ENCODE assay signal across 13 cellular contexts in the genomic region with DNA sequence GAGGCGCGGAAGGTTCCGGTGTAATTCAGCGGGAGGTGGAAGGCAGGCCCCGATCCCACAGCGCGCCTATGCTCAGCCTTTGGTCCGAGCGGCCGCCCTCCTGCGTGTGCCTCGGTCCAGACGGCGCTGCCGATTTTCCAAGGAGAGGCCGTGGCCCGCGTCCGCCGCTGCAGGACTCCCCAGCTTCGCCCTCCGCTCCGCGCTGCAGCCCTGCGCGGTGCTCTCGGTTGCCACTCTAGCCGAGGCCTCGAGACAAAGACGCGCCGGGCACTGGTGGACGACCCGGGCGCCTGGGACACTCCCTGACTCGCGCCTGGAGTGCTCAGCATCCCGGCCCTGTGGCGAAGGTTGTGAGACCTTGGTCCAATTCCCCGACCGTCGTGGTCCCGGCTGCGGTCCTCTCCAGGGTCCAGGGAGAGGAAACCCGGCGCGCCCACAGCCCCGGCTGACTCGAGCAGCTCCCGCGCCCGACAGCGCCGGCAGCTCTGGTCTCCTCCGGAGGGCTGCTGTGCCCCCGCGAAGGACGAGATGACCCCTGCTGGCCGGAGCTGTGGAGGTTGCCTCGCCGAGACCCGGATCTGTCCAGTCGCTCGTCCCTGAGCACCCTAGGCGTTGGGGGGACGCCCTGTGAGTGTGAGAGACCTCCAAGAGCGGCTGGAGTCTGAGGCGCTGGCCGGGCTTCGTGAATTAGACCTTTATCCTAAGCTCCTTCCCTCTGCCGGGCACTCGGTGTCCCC. TPM values are rescaled to one million over a fixed set of nuclear protein-coding genes. Genes with fewer than 3 reads are reported as not detected.
DNase-seq lines count a peak whose midpoint lies in the region; ATAC-seq, FAIRE-seq and TF ChIP-seq lines count a peak whose summit lies in the region.
"Had no signal": no experiment of that assay in that cellular context is flagged by ENCODE, and none has a peak within 500 bp of the region (broad histone marks: within the 10 kb centered on the region; RNA-seq: fewer than 3 reads in every experiment).

No MANE protein-coding gene starts in this region.

- H3K9ac ChIP-seq in endothelial cell of umbilical vein (replicated peaks; ENCODE audit: extremely low read depth, insufficient read depth, low read length): no peak overlapping the region

- no peaks in the 10 kb centered on the region for H3K9me3 ChIP-seq in Panc1 (ENCODE audit: control insufficient read depth, insufficient read depth, low read depth, low read length)
- no peaks in the 10 kb centered on the region for H3K9me3 ChIP-seq in endothelial cell of umbilical vein (replicated peaks; ENCODE audit: control insufficient read depth, insufficient read depth, low read length)
- no peaks in the 10 kb centered on the region for H3K9me3 ChIP-seq in gastrocnemius medialis

- TF ChIP-seq CTCF in Panc1 (IDR thresholded peaks at IDR 0.05) (no peak; the same call in 1 of the 2 replicates), endothelial cell of umbilical vein (IDR thresholded peaks at IDR 0.05; ENCODE audit: extremely low read depth in 1 of 2, insufficient read depth in 1 of 2, low read depth in 1 of 2, low read length in 2 of 2) (no peak), gastrocnemius medialis (IDR thresholded peaks at IDR 0.05 in 4 of 5, conservative IDR thresholded peaks at IDR 0.05 in 1 of 5) (peak in 1 of 5 experiments; percentile 18)

- peaks cover 4% of the 10 kb centered on the region; the same call in 1 of the 2 replicates for H3K36me3 ChIP-seq in Panc1 (ENCODE audit: control insufficient read depth, insufficient read depth, low read length)
- H3K36me3 ChIP-seq in endothelial cell of umbilical vein (ENCODE audit: control insufficient read depth in 2 of 2, extremely low read depth in 1 of 2, insufficient read depth in 2 of 2, low read length in 2 of 2): no peaks in the 10 kb centered on the region
- no peaks in the 10 kb centered on the region for H3K36me3 ChIP-seq in gastrocnemius medialis

- BruUV-seq in Panc1 (replicated peaks; lab: Mats Ljungman, UMichigan) (no TSS peak), endothelial cell of umbilical vein (replicated peaks; lab: Mats Ljungman, UMichigan) (no TSS peak)

- no peaks in the 10 kb centered on the region for H4K20me1 ChIP-seq in endothelial cell of umbilical vein (replicated peaks; ENCODE audit: control insufficient read depth, extremely low read depth, insufficient read depth, low read length)

- H3K4me3 ChIP-seq in Panc1 (ENCODE audit: low read depth in 2 of 2, low read length in 2 of 2): no peak overlapping the region
- H3K4me3 ChIP-seq in endothelial cell of umbilical vein (replicated peaks in 1 of 3; ENCODE audit: insufficient read depth in 1 of 3, low read depth in 1 of 3, low read length in 3 of 3): no peak overlapping the region
- H3K4me3 ChIP-seq in gastrocnemius medialis: peak overlapping the region; percentile 14 to 46 (median 22)

- no peak for ATAC-seq in Panc1
- peak in 1 of 2 donors; percentile 18 for ATAC-seq in gastrocnemius medialis
- no peak for ATAC-seq in GM19395 (IDR thresholded peaks at IDR 0.05; ENCODE audit: unreplicated experiment)
- ATAC-seq in HG03095 (IDR thresholded peaks at IDR 0.05; ENCODE audit: unreplicated experiment): no peak
- ATAC-seq: activated CD4-positive, CD25-positive, alpha-beta regulatory T cell treated with anti-CD3 and anti-CD28 coated beads, Interleukin-2, amount 50 U/mL, for 24 hours; effector memory CD8-positive, alpha-beta T cell; sciatic nerve had no signal

- H3K27ac ChIP-seq in Panc1 (ENCODE audit: low read length) (0 out of 2 replicates have a peak overlapping the region, but pooled peaks have one; percentile 39), endothelial cell of umbilical vein (ENCODE audit: insufficient read depth, low read depth, low read length) (no peak overlapping the region), gastrocnemius medialis (peak overlapping the region in 1 of 4 donors; percentile 27)

- intact Hi-C loops in Panc1 (cut with micrococcal nuclease; ENCODE audit: unreplicated experiment) (no loop called here), endothelial cell of umbilical vein (cut with micrococcal nuclease) (no loop called here), gastrocnemius medialis (cut with DNase I; ENCODE audit: low total_unique reads) (no loop called here)

- in situ Hi-C loops in Panc1 (cut with HindIII; ENCODE audit: low pct_unique_long_range_greater_than_20kb, low sequenced_read_pairs): no loop called here
- in situ Hi-C loops in gastrocnemius medialis (cut with MboI; ENCODE audit: low sequenced_read_pairs in 4 of 4): no loop called here

- H3K79me2 ChIP-seq in endothelial cell of umbilical vein (ENCODE audit: control insufficient read depth, insufficient read depth, low read length): no peaks in the 10 kb centered on the region

- POLR2A ChIA-PET in Panc1 (lab: Charles Lee) (interaction anchor here (0.7 kb wide), 1 partner anchor 169 kb away, joined by 3 read pairs; no protein-coding TSS in a partner anchor), endothelial cell of umbilical vein (lab: Charles Lee) (no interaction called here)

- H3K4me2 ChIP-seq in endothelial cell of umbilical vein (ENCODE audit: insufficient read depth, low read length): no peak overlapping the region

- TF ChIP-seq POLR2A in endothelial cell of umbilical vein (IDR thresholded peaks at IDR 0.05; ENCODE audit: low read depth, low read length): no peak
- no peak for TF ChIP-seq POLR2A in gastrocnemius medialis (IDR thresholded peaks at IDR 0.05)

- H3K27me3 ChIP-seq in Panc1 (ENCODE audit: control insufficient read depth, insufficient read depth, low read length) (no peaks in the 10 kb centered on the region), endothelial cell of umbilical vein (ENCODE audit: control insufficient read depth in 2 of 2, insufficient read depth in 2 of 2, low read length in 2 of 2) (peaks cover 89 to 98% of the 10 kb centered on the region in 2 experiments), gastrocnemius medialis (peaks cover 93 to 99% (median 95%) of the 10 kb centered on the region in 3 donors)

- no peak for FAIRE-seq in endothelial cell of umbilical vein (lab: Jason Lieb, UNC)

- H2AFZ ChIP-seq in endothelial cell of umbilical vein (ENCODE audit: low read depth, low read length): no peak overlapping the region

- H3K9me1 ChIP-seq in endothelial cell of umbilical vein (replicated peaks; ENCODE audit: control insufficient read depth, extremely low read depth, insufficient read depth, low read length): no peaks in the 10 kb centered on the region

- dilution Hi-C loops in endothelial cell of umbilical vein (cut with MboI; ENCODE audit: extremely low pct_ligation_motif_present, low sequenced_read_pairs): no loop called here

- H3K4me1 ChIP-seq in Panc1 (ENCODE audit: control insufficient read depth, insufficient read depth, low read length) (peaks cover 68% of the 10 kb centered on the region), endothelial cell of umbilical vein (ENCODE audit: control insufficient read depth, extremely low read depth, insufficient read depth, low read length) (no peaks in the 10 kb centered on the region), gastrocnemius medialis (peaks cover 0 to 5% of the 10 kb centered on the region in 2 donors)

- CTCF ChIA-PET in Panc1 (lab: Charles Lee): no interaction called here
- CTCF ChIA-PET in endothelial cell of umbilical vein (lab: Charles Lee): interaction anchor here (1.0 kb wide), 1 partner anchor 24 kb away, joined by 3 read pairs; a partner anchor contains a TSS

- no peak for DNase-seq in Panc1 (ENCODE audit: low read depth, low spot score)
- DNase-seq in endothelial cell of umbilical vein (ENCODE audit: low read depth, low spot score): no peak
- no peak for DNase-seq in gastrocnemius medialis
- DNase-seq in NCI-H526 treated with DMSO at 0.1 percent for 48 hours (lab: John Stamatoyannopoulos, UW): no peak
- DNase-seq: activated T-cell treated with anti-CD3 and anti-CD28 coated beads, Interleukin-2, amount 50 U/mL, for 1 hour; anterior cingulate cortex; effector memory CD8-positive, alpha-beta T cell; naive B cell; NCI-H2171 treated with DMSO at 0.1 percent for 48 hours had no signal

RNA-seq across cellular contexts. Expression of a gene that starts 6.5 kb away (rescaled TPM):
- total RNA-seq in Panc1 (2021; ENCODE audit: unreplicated experiment): 5.1 TPM
- 15.1 TPM for polyA plus RNA-seq in Panc1 (2012; ENCODE audit: insufficient read length)
- total RNA-seq in endothelial cell of umbilical vein: not detected in 2 replicates
- not detected in 2 replicates for polyA plus RNA-seq in endothelial cell of umbilical vein
- polyA plus RNA-seq in endothelial cell of umbilical vein (2011; cell fraction: cytosol; rRNA removed): not detected in 2 replicates
- not detected in 2 replicates for polyA plus RNA-seq in endothelial cell of umbilical vein (2011; cell fraction: nucleus; rRNA removed)
- not detected in 2 replicates for polyA plus RNA-seq in endothelial cell of umbilical vein (2012)
- not detected in 2 replicates for polyA minus RNA-seq in endothelial cell of umbilical vein
- not detected for polyA minus RNA-seq in endothelial cell of umbilical vein (2011; cell fraction: cytosol; rRNA and poly(A)+ RNA removed)
- polyA minus RNA-seq in endothelial cell of umbilical vein (2011; cell fraction: nucleus; rRNA and poly(A)+ RNA removed): not detected in 2 replicates
- total RNA-seq in gastrocnemius medialis: not detected

RNA-seq across cellular contexts. Expression of a gene that starts 11.7 kb away (rescaled TPM):
- total RNA-seq in Panc1 (2021; ENCODE audit: unreplicated experiment) (17.0 TPM), endothelial cell of umbilical vein (not detected in 2 replicates), gastrocnemius medialis (1 to 10 TPM in 1 of 4 donors, under 1 TPM in 3; 0.24 to 1.1 (median 0.44) TPM)
- polyA plus RNA-seq in Panc1 (2012; ENCODE audit: insufficient read length): 19.6 TPM
- polyA plus RNA-seq in endothelial cell of umbilical vein: not detected in 2 replicates
- not detected in 2 replicates for polyA plus RNA-seq in endothelial cell of umbilical vein (2011; cell fraction: cytosol; rRNA removed)
- polyA plus RNA-seq in endothelial cell of umbilical vein (2011; cell fraction: nucleus; rRNA removed): not detected in 2 replicates
- not detected in 2 replicates for polyA plus RNA-seq in endothelial cell of umbilical vein (2012)
- polyA minus RNA-seq in endothelial cell of umbilical vein: not detected in 2 replicates
- polyA minus RNA-seq in endothelial cell of umbilical vein (2011; cell fraction: cytosol; rRNA and poly(A)+ RNA removed): 9.5 TPM
- polyA minus RNA-seq in endothelial cell of umbilical vein (2011; cell fraction: nucleus; rRNA and poly(A)+ RNA removed): not detected in 2 replicates

RNA-seq across cellular contexts. Expression of a gene that starts 13.6 kb away (rescaled TPM):
- total RNA-seq in Panc1 (2021; ENCODE audit: unreplicated experiment) (31.7 TPM), endothelial cell of umbilical vein (not detected in 2 replicates), gastrocnemius medialis (under 1 TPM in 3 of 4 donors, not detected in 1; 0.35 to 0.83 (median 0.56) TPM)
- 25.6 TPM for polyA plus RNA-seq in Panc1 (2012; ENCODE audit: insufficient read length)
- polyA plus RNA-seq in endothelial cell of umbilical vein: not detected in 2 replicates
- polyA plus RNA-seq in endothelial cell of umbilical vein (2011; cell fraction: cytosol; rRNA removed): not detected in 2 replicates
- not detected in 2 replicates for polyA plus RNA-seq in endothelial cell of umbilical vein (2011; cell fraction: nucleus; rRNA removed)
- polyA plus RNA-seq in endothelial cell of umbilical vein (2012): not detected in 2 replicates
- not detected in 2 replicates for polyA minus RNA-seq in endothelial cell of umbilical vein
- polyA minus RNA-seq in endothelial cell of umbilical vein (2011; cell fraction: cytosol; rRNA and poly(A)+ RNA removed): 1.0 TPM
- not detected in 2 replicates for polyA minus RNA-seq in endothelial cell of umbilical vein (2011; cell fraction: nucleus; rRNA and poly(A)+ RNA removed)

RNA-seq across cellular contexts. Expression of a gene that starts 22.6 kb away (rescaled TPM):
- 93.5 TPM for total RNA-seq in Panc1 (2021; ENCODE audit: unreplicated experiment)
- polyA plus RNA-seq in Panc1 (2012; ENCODE audit: insufficient read length): 125 TPM
- not detected in 2 replicates for total RNA-seq in endothelial cell of umbilical vein
- not detected in 2 replicates for polyA plus RNA-seq in endothelial cell of umbilical vein
- polyA plus RNA-seq in endothelial cell of umbilical vein (2011; cell fraction: cytosol; rRNA removed): not detected in 2 replicates
- polyA plus RNA-seq in endothelial cell of umbilical vein (2011; cell fraction: nucleus; rRNA removed): not detected in 2 replicates
- not detected in 2 replicates for polyA plus RNA-seq in endothelial cell of umbilical vein (2012)
- not detected in 2 replicates for polyA minus RNA-seq in endothelial cell of umbilical vein
- polyA minus RNA-seq in endothelial cell of umbilical vein (2011; cell fraction: cytosol; rRNA and poly(A)+ RNA removed): 9.8 TPM
- not detected in 2 replicates for polyA minus RNA-seq in endothelial cell of umbilical vein (2011; cell fraction: nucleus; rRNA and poly(A)+ RNA removed)
- total RNA-seq in gastrocnemius medialis: under 1 TPM in 2 of 4 donors, not detected in 2; 0.10 to 0.33 TPM

RNA-seq across cellular contexts. Expression of a gene that starts 23.8 kb away (rescaled TPM):
- total RNA-seq in Panc1 (2021; ENCODE audit: unreplicated experiment) (154 TPM), endothelial cell of umbilical vein (0.44 TPM in 1 of 2 replicates, not detected in the other), gastrocnemius medialis (10 to 100 TPM; 23.9 to 48.3 (median 40.3) TPM)
- polyA plus RNA-seq in Panc1 (2012; ENCODE audit: insufficient read length): 178 TPM
- 0.18 TPM in 2 replicates for polyA plus RNA-seq in endothelial cell of umbilical vein
- 0.13 and 0.18 TPM in 2 replicates for polyA plus RNA-seq in endothelial cell of umbilical vein (2011; cell fraction: cytosol; rRNA removed)
- 0.08 TPM in 1 of 2 replicates, not detected in the other for polyA plus RNA-seq in endothelial cell of umbilical vein (2011; cell fraction: nucleus; rRNA removed)
- 5.7 and 6.5 TPM in 2 replicates for polyA plus RNA-seq in endothelial cell of umbilical vein (2012)
- polyA minus RNA-seq in endothelial cell of umbilical vein: not detected in 2 replicates
- 38.5 TPM for polyA minus RNA-seq in endothelial cell of umbilical vein (2011; cell fraction: cytosol; rRNA and poly(A)+ RNA removed)
- not detected in 2 replicates for polyA minus RNA-seq in endothelial cell of umbilical vein (2011; cell fraction: nucleus; rRNA and poly(A)+ RNA removed)

Comparison
In these comparisons a context has a peak if more than half of its experiments do, and no peak if none do; other contexts are left out.
1. H3K4me3 ChIP-seq: peak in gastrocnemius medialis (4 of 4); none in Panc1 (0 of 2) and endothelial cell of umbilical vein (0 of 3).
2. RNA of a gene that starts 13.6 kb away (total RNA-seq): 31.7 TPM in Panc1 (single experiment); 0.35 to 0.83 TPM in gastrocnemius medialis and not detected in endothelial cell of umbilical vein; every median in the first group is over 10 times any median in the second.